Comparison of ENCODE assay signal across 9 cellular contexts in the genomic region with DNA sequence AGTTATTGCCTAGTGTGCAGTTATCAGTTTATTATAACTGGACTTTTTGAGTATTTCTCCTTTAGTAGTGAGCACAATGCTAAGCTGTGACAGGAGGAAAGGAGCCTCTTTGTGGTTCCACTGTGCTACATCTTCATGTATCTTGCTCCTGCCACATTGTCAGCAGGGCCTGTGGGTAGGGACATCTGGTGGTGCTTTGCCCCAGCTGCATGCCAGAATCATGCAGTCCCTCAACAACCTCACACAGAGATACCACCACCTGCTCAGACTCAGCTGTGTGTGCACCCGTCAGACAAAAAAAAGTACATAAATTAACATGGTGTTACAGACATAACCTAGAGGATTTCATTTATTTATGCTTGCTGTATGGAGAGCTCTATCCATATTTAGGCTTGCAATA.
DNase-seq lines count a peak whose midpoint lies in the region; ATAC-seq lines count a peak whose summit lies in the region.
"Had no signal": no experiment of that assay in that cellular context is flagged by ENCODE, and none has a peak within 500 bp of the region (broad histone marks: within the 10 kb centered on the region; RNA-seq: fewer than 3 reads in every experiment).

No MANE protein-coding gene starts in this region.

- ATAC-seq in GM19023 (IDR thresholded peaks at IDR 0.05; ENCODE audit: unreplicated experiment): peak; percentile 87
- ATAC-seq in HG03354 (IDR thresholded peaks at IDR 0.05; ENCODE audit: poor library complexity, severe bottlenecking, unreplicated experiment): peak; percentile 84
- no peak for ATAC-seq in HG03571 (IDR thresholded peaks at IDR 0.05; ENCODE audit: unreplicated experiment)
- ATAC-seq in GM21381 (IDR thresholded peaks at IDR 0.05; ENCODE audit: unreplicated experiment): no peak

- peak; percentile 58 for DNase-seq in D341Med (ENCODE audit: low spot score)
- DNase-seq in UCSD-AML1 (lab: John Stamatoyannopoulos, UW; ENCODE audit: unreplicated experiment): peak; percentile 20
- DNase-seq in iPS-NIHi7 (ENCODE audit: extremely low spot score): peak; percentile 20
- DNase-seq in cerebellar nuclear complex (lab: John Stamatoyannopoulos, UW): no peak
- DNase-seq: heart left ventricle had no signal

Comparison
In these comparisons a context has a peak if more than half of its experiments do, and no peak if none do; other contexts are left out.
1. DNase-seq: peak in D341Med (single experiment), UCSD-AML1 (single experiment) and iPS-NIHi7 (single experiment); none in cerebellar nuclear complex (0 of 2).
2. ATAC-seq: peak in GM19023 (single experiment) and HG03354 (single experiment); none in HG03571 (single experiment) and GM21381 (single experiment).